ENCODE assay signal across 9 cellular contexts in the genomic region with DNA sequence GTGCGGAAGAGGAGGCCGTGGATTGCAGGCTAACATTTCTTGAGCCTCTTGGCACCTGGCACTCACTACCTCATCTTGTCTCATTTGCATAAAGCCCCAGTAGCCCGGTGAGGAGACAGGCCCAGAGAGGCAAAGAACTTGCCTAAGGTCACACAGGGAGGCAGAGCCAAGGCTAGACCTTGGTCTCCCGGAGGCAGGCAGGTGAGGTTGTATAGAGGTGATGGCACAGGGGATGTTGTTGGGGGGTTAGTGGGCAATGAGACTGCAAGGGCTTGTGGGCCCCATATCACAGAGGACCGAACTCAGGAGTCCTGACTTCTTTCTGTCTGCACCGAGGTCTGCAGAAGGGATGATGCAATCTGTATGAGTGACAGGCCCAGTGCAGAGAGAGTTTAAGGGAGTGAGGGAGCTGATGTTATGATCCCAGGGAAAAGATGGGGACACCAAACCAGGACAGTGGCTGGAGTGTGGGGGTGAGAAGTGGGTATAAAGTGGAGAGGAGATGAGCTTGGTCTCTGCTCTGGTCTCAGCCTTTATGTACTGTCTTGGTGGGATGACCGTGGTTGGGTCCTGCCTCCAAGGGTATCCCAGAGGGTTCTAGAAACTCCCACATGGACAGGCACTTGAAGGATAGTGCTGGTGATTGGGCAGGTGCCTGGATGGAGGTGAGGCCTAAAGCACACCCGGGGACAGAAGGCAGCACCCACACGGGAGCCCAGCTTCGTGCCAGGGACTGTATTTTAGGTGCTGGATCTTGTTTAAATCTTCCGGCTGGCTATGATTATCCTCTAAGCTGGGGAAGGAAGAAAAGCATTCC. TPM values are rescaled to one million over a fixed set of nuclear protein-coding genes. Genes with fewer than 3 reads are reported as not detected.
DNase-seq lines count a peak whose midpoint lies in the region; ATAC-seq and TF ChIP-seq lines count a peak whose summit lies in the region.
"Had no signal": no experiment of that assay in that cellular context is flagged by ENCODE, and none has a peak within 500 bp of the region (broad histone marks: within the 10 kb centered on the region; RNA-seq: fewer than 3 reads in every experiment).

No MANE protein-coding gene starts in this region.

- TF ChIP-seq POLR2A in spleen (IDR thresholded peaks at IDR 0.05) = no peak

- H3K27ac ChIP-seq in HL-60 (replicated peaks) = peak overlapping the region; percentile 79
- peak overlapping the region in 7 of 8 donors; percentile 54 to 95 (median 89) for H3K27ac ChIP-seq in spleen

- DNase-seq in HL-60 (ENCODE audit: low read depth in 1 of 2, low spot score in 1 of 2) = no peak
- DNase-seq in adipocyte (ENCODE audit: low read depth) = peak; percentile 71
- DNase-seq in iris pigment epithelial cell (ENCODE audit: low read depth) = peak; percentile 55
- DNase-seq in spleen = peak; percentile 20
- DNase-seq in NCI-H2107 treated with DMSO at 0.1 percent for 48 hours (lab: John Stamatoyannopoulos, UW; ENCODE audit: unreplicated experiment) = no peak
- DNase-seq in activated T-helper 2 cell treated with anti-CD3 and anti-CD28 coated beads, Interferon-gamma antibody, Interleukin-2, Interleukin-4, amounts not matched to agents 10 μg/mL and 5 μg/mL and 100 μg/mL, durations not matched to agents 14 hours and 24 hours and 36 hours (ENCODE audit: low spot score) = no peak
- no peak for DNase-seq in activated CD8-positive, alpha-beta memory T cell treated with anti-CD3 and anti-CD28 coated beads, Interleukin-2, amount 10 ng/mL, durations not matched to agents 7 days and 5 days
- DNase-seq in NCI-H2081 treated with DMSO at 0.1 percent for 48 hours (lab: John Stamatoyannopoulos, UW) = no peak
- DNase-seq: NCI-H187 treated with DMSO at 0.1 percent for 48 hours had no signal

- H3K9me3 ChIP-seq in adipocyte (ENCODE audit: control insufficient read depth, low read length) = no peaks in the 10 kb centered on the region
- no peaks in the 10 kb centered on the region for H3K9me3 ChIP-seq in spleen

- peaks cover 23% of the 10 kb centered on the region for H3K4me1 Mint-ChIP-seq in activated T-helper 2 cell treated with anti-CD3 and anti-CD28 coated beads, Interferon-gamma antibody, Interleukin-2, Interleukin-4, amounts not matched to agents 10 μg/mL and 5 μg/mL and 100 μg/mL, durations not matched to agents 14 hours and 24 hours and 36 hours (ENCODE audit: low read depth)
- peaks cover 3% of the 10 kb centered on the region for H3K4me1 Mint-ChIP-seq in activated CD8-positive, alpha-beta memory T cell treated with anti-CD3 and anti-CD28 coated beads, Interleukin-2, amount 10 ng/mL, durations not matched to agents 7 days and 5 days

- intact Hi-C loops in spleen (cut with DNase I; ENCODE audit: low total_unique reads) = no loop called here
- intact Hi-C loops in activated T-helper 2 cell treated with anti-CD3 and anti-CD28 coated beads, Interferon-gamma antibody, Interleukin-2, Interleukin-4, amounts not matched to agents 10 μg/mL and 5 μg/mL and 100 μg/mL, durations not matched to agents 14 hours and 24 hours and 36 hours (cut with micrococcal nuclease) = no loop called here

- CTCF ChIA-PET in activated CD8-positive, alpha-beta memory T cell treated with anti-CD3 and anti-CD28 coated beads, Interleukin-2, amount 10 ng/mL, durations not matched to agents 7 days and 5 days (lab: Charles Lee) = interaction anchor here (0.9 to 1.3 kb wide), 4 partner anchors 9 to 110 kb away, joined by 3 to 8 read pairs (median 3); no protein-coding TSS in a partner anchor

- TF ChIP-seq CTCF in HL-60 (IDR thresholded peaks at IDR 0.05; ENCODE audit: insufficient read depth, low read length) (no peak), spleen (IDR thresholded peaks at IDR 0.05 in 8 of 11, conservative IDR thresholded peaks at IDR 0.05 in 3 of 11) (no peak)

- H3K27me3 Mint-ChIP-seq in activated T-helper 2 cell treated with anti-CD3 and anti-CD28 coated beads, Interferon-gamma antibody, Interleukin-2, Interleukin-4, amounts not matched to agents 10 μg/mL and 5 μg/mL and 100 μg/mL, durations not matched to agents 14 hours and 24 hours and 36 hours (ENCODE audit: low read depth) = no peaks in the 10 kb centered on the region
- H3K27me3 Mint-ChIP-seq in activated CD8-positive, alpha-beta memory T cell treated with anti-CD3 and anti-CD28 coated beads, Interleukin-2, amount 10 ng/mL, durations not matched to agents 7 days and 5 days = no peaks in the 10 kb centered on the region

- H3K4me3 Mint-ChIP-seq in activated T-helper 2 cell treated with anti-CD3 and anti-CD28 coated beads, Interferon-gamma antibody, Interleukin-2, Interleukin-4, amounts not matched to agents 10 μg/mL and 5 μg/mL and 100 μg/mL, durations not matched to agents 14 hours and 24 hours and 36 hours (ENCODE audit: low read depth) = no peak overlapping the region
- no peak overlapping the region for H3K4me3 Mint-ChIP-seq in activated CD8-positive, alpha-beta memory T cell treated with anti-CD3 and anti-CD28 coated beads, Interleukin-2, amount 10 ng/mL, durations not matched to agents 7 days and 5 days

- H3K27me3 ChIP-seq in HL-60 (ENCODE audit: insufficient read depth, poor library complexity, severe bottlenecking) = no peaks in the 10 kb centered on the region
- no peaks in the 10 kb centered on the region for H3K27me3 ChIP-seq in adipocyte (replicated peaks; ENCODE audit: control insufficient read depth, insufficient read depth, low read length)
- no peaks in the 10 kb centered on the region for H3K27me3 ChIP-seq in spleen (replicated peaks in 1 of 7)

- H3K36me3 ChIP-seq in adipocyte (ENCODE audit: control insufficient read depth, insufficient read depth, low read length, severe bottlenecking) = peaks cover 7% of the 10 kb centered on the region
- H3K36me3 ChIP-seq in spleen = peaks cover 0 to 47% (median 0%) of the 10 kb centered on the region in 6 donors

- no peaks in the 10 kb centered on the region for H3K36me3 Mint-ChIP-seq in activated T-helper 2 cell treated with anti-CD3 and anti-CD28 coated beads, Interferon-gamma antibody, Interleukin-2, Interleukin-4, amounts not matched to agents 10 μg/mL and 5 μg/mL and 100 μg/mL, durations not matched to agents 14 hours and 24 hours and 36 hours (ENCODE audit: low read depth)
- H3K36me3 Mint-ChIP-seq in activated CD8-positive, alpha-beta memory T cell treated with anti-CD3 and anti-CD28 coated beads, Interleukin-2, amount 10 ng/mL, durations not matched to agents 7 days and 5 days = no peaks in the 10 kb centered on the region

- peak overlapping the region; percentile 89 for H3K9ac ChIP-seq in adipocyte (ENCODE audit: low read length)

- no peak overlapping the region for H3K4me3 ChIP-seq in HL-60 (replicated peaks; ENCODE audit: insufficient read depth, low read length)
- peak overlapping the region; percentile 43 for H3K4me3 ChIP-seq in adipocyte (ENCODE audit: low read length)
- H3K4me3 ChIP-seq in spleen = no peak overlapping the region

- no peak for ATAC-seq in activated CD8-positive, alpha-beta memory T cell treated with anti-CD3 and anti-CD28 coated beads, Interleukin-2, amount 10 ng/mL, durations not matched to agents 7 days and 5 days

- no peak overlapping the region for H3K27ac Mint-ChIP-seq in activated T-helper 2 cell treated with anti-CD3 and anti-CD28 coated beads, Interferon-gamma antibody, Interleukin-2, Interleukin-4, amounts not matched to agents 10 μg/mL and 5 μg/mL and 100 μg/mL, durations not matched to agents 14 hours and 24 hours and 36 hours
- H3K27ac Mint-ChIP-seq in activated CD8-positive, alpha-beta memory T cell treated with anti-CD3 and anti-CD28 coated beads, Interleukin-2, amount 10 ng/mL, durations not matched to agents 7 days and 5 days = no peak overlapping the region

- H3K9me3 Mint-ChIP-seq in activated T-helper 2 cell treated with anti-CD3 and anti-CD28 coated beads, Interferon-gamma antibody, Interleukin-2, Interleukin-4, amounts not matched to agents 10 μg/mL and 5 μg/mL and 100 μg/mL, durations not matched to agents 14 hours and 24 hours and 36 hours = no peaks in the 10 kb centered on the region
- H3K9me3 Mint-ChIP-seq in activated CD8-positive, alpha-beta memory T cell treated with anti-CD3 and anti-CD28 coated beads, Interleukin-2, amount 10 ng/mL, durations not matched to agents 7 days and 5 days (ENCODE audit: low read depth) = no peaks in the 10 kb centered on the region

- H3K4me1 ChIP-seq in adipocyte (ENCODE audit: control insufficient read depth, insufficient read depth, low read length) = peaks cover 67% of the 10 kb centered on the region
- H3K4me1 ChIP-seq in spleen = peaks cover 40 to 84% (median 63%) of the 10 kb centered on the region in 6 donors

- 58 to 76% (median 63%) methylated on average over 11 of the region's 11 CpGs for WGBS in spleen, 5 donors

RNA-seq across cellular contexts. Expression of a gene that starts 21.8 kb away (rescaled TPM):
- total RNA-seq in spleen = 100 to 1,000 TPM; 165 to 432 (median 263) TPM
- 100 to 1,000 TPM; 115 to 252 (median 122) TPM for polyA plus RNA-seq in spleen
- 1.1 and 1.9 TPM in 2 replicates for total RNA-seq in activated T-helper 2 cell treated with anti-CD3 and anti-CD28 coated beads, Interferon-gamma antibody, Interleukin-2, Interleukin-4, amounts not matched to agents 10 μg/mL and 5 μg/mL and 100 μg/mL, durations not matched to agents 14 hours and 24 hours and 36 hours
- total RNA-seq in activated CD8-positive, alpha-beta memory T cell treated with anti-CD3 and anti-CD28 coated beads, Interleukin-2, amount 10 ng/mL, durations not matched to agents 7 days and 5 days = 1 to 10 TPM; 3.2 to 8.0 TPM

Comparison
In these comparisons a context has a peak if more than half of its experiments do, and no peak if none do; other contexts are left out.
1. DNase-seq: peak in adipocyte (single experiment), iris pigment epithelial cell (single experiment) and spleen (single experiment); none in HL-60 (0 of 2), NCI-H2107 treated with DMSO at 0.1 percent for 48 hours (single experiment), activated T-helper 2 cell treated with anti-CD3 and anti-CD28 coated beads, Interferon-gamma antibody, Interleukin-2, Interleukin-4, amounts not matched to agents 10 μg/mL and 5 μg/mL and 100 μg/mL, durations not matched to agents 14 hours and 24 hours and 36 hours (single experiment), activated CD8-positive, alpha-beta memory T cell treated with anti-CD3 and anti-CD28 coated beads, Interleukin-2, amount 10 ng/mL, durations not matched to agents 7 days and 5 days (single experiment) and NCI-H2081 treated with DMSO at 0.1 percent for 48 hours (single experiment).
2. RNA of a gene that starts 21.8 kb away (total RNA-seq): 165 to 432 TPM in spleen; 3.2 to 8.0 TPM in activated CD8-positive, alpha-beta memory T cell treated with anti-CD3 and anti-CD28 coated beads, Interleukin-2, amount 10 ng/mL, durations not matched to agents 7 days and 5 days and 1.1 to 1.9 TPM in activated T-helper 2 cell treated with anti-CD3 and anti-CD28 coated beads, Interferon-gamma antibody, Interleukin-2, Interleukin-4, amounts not matched to agents 10 μg/mL and 5 μg/mL and 100 μg/mL, durations not matched to agents 14 hours and 24 hours and 36 hours; every median in the first group is over 10 times any median in the second.